9 cellular contexts compared by ENCODE assay signal in the genomic region with DNA sequence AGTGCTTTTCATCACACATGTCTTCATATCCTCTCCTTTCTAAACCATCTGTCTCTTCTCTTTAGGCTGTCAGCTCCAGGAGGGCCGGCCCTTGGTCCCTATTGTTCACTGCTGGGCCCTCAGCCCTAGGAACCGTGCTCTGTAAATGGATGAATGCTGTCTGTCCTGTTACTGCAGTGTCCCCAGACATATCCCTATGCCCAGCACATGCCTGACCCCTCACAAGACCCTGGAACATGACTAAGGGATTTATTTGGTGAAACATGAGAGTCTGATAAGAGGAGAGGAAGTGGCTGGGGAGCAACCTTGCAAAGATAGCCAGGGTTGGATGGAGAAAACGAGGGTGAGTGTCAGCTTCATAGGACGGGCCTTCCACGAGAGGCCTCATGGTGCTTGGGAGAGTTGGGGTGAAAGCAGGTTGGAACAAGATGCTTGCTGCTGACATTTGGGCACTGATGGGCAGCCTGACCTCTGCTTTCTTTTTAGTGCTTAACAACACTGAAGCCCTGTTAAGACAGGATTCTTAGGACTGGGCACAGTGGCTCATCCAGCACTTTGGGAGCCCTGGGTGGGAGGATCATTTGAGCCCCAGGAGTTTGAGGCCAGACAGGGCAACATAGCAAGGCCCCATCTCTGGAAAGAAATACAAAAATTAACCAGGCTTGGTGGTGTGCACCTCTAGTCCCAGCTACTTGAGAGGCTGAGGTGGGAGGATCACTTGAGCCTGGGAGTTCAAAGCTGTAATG. TPM values are rescaled to one million over a fixed set of nuclear protein-coding genes. Genes with fewer than 3 reads are reported as not detected.
DNase-seq lines count a peak whose midpoint lies in the region; ATAC-seq and TF ChIP-seq lines count a peak whose summit lies in the region.
"Had no signal": no experiment of that assay in that cellular context is flagged by ENCODE, and none has a peak within 500 bp of the region (broad histone marks: within the 10 kb centered on the region; RNA-seq: fewer than 3 reads in every experiment).

No MANE protein-coding gene starts in this region.

- peaks cover 93% of the 10 kb centered on the region for H3K79me2 ChIP-seq in ACC112 (ENCODE audit: control insufficient read depth, insufficient read depth, low read length, unreplicated experiment)

- peaks cover 58% of the 10 kb centered on the region for H3K4me1 Mint-ChIP-seq in HFFc6 (ENCODE audit: low read depth)

- no peaks in the 10 kb centered on the region for H3K27me3 Mint-ChIP-seq in HFFc6 (ENCODE audit: insufficient read depth)

- H3K4me3 ChIP-seq in ACC112 (ENCODE audit: low read depth, low read length) (no peak overlapping the region), lower lobe of right lung (no peak overlapping the region)

- ATAC-seq in lower lobe of right lung (peak; percentile 21 to 38), HG02763 (IDR thresholded peaks at IDR 0.05; ENCODE audit: unreplicated experiment) (no peak)

- DNase-seq in HFFc6 (no peak), amniotic epithelial cell (ENCODE audit: low read depth) (peak; percentile 52), lower lobe of right lung (no peak), amygdala (lab: John Stamatoyannopoulos, UW) (no peak), NCI-H1105 (lab: John Stamatoyannopoulos, UW) (no peak)
- no peak for DNase-seq in activated CD8-positive, alpha-beta memory T cell treated with anti-CD3 and anti-CD28 coated beads, Interleukin-2, amount 50 U/mL, for 4 hours
- DNase-seq: DMS153 had no signal

- peaks cover 3% of the 10 kb centered on the region; the same call in 1 of the 2 replicates for H3K36me3 ChIP-seq in ACC112 (ENCODE audit: insufficient read depth, low read length)
- no peaks in the 10 kb centered on the region for H3K36me3 ChIP-seq in lower lobe of right lung

- TF ChIP-seq CTCF in HFFc6 (IDR thresholded peaks at IDR 0.05) (no peak), lower lobe of right lung (IDR thresholded peaks at IDR 0.05) (no peak)

- H3K36me3 Mint-ChIP-seq in HFFc6 (ENCODE audit: low read depth) = peaks cover 15% of the 10 kb centered on the region

- H3K27me3 ChIP-seq in ACC112 (ENCODE audit: insufficient read depth, low read length) (no peaks in the 10 kb centered on the region), lower lobe of right lung (ENCODE audit: low read depth) (no peaks in the 10 kb centered on the region)

- no peak overlapping the region for H3K4me3 Mint-ChIP-seq in HFFc6

- no peak overlapping the region for H2AFZ ChIP-seq in ACC112 (ENCODE audit: low read length, unreplicated experiment)

- H3K4me1 ChIP-seq in ACC112 (ENCODE audit: control insufficient read depth, insufficient read depth, low read length, unreplicated experiment) (peaks cover 37% of the 10 kb centered on the region), lower lobe of right lung (peaks cover 38% of the 10 kb centered on the region)

- no peaks in the 10 kb centered on the region for H3K9me3 Mint-ChIP-seq in HFFc6

- peak overlapping the region; percentile 80 for H3K27ac Mint-ChIP-seq in HFFc6

- intact Hi-C loops in lower lobe of right lung (cut with DNase I) = no loop called here

- H3K27ac ChIP-seq in ACC112 (ENCODE audit: low read depth, low read length) (peak overlapping the region; percentile 41), lower lobe of right lung (peak overlapping the region; percentile 36)

- H3K9me3 ChIP-seq in lower lobe of right lung = no peaks in the 10 kb centered on the region

RNA-seq across cellular contexts. Expression of a gene that starts 39.0 kb away (rescaled TPM):
- 10 to 100 TPM; 49.3 to 63.6 (median 57.1) TPM for total RNA-seq in HFFc6 (2021; fragmentation: NEBNext Ultra II Directional; extraction: Animal tissue kit (Norgen Biotek cat#: 25700))
- total RNA-seq in lower lobe of right lung = 47.5 TPM
